In genomic region chr17:82889496-82890338, GRCh38 we compare ENCODE assay signal across 11 cellular contexts. TPM values are rescaled to one million over a fixed set of nuclear protein-coding genes. Genes with fewer than 3 reads are reported as not detected.
A peak's percentile ranks its signal among the peaks of the same experiment; 100 is the strongest.
DNase-seq lines count a peak whose midpoint lies in the region; ATAC-seq and TF ChIP-seq lines count a peak whose summit lies in the region.
"Had no signal": no experiment of that assay in that cellular context is flagged by ENCODE, and none has a peak within 500 bp of the region (broad histone marks: within the 10 kb centered on the region; RNA-seq: fewer than 3 reads in every experiment).

No MANE protein-coding gene starts in this region.

- WGBS in lung, 2 donors: 73 to 83% methylated on average over 28 of the region's 28 CpGs
- 62 to 63% methylated on average over 15 to 25 of the region's 28 CpGs for WGBS in upper lobe of left lung, 2 donors

- no peak for TF ChIP-seq CTCF in MCF 10A (IDR thresholded peaks at IDR 0.05; ENCODE audit: unreplicated experiment)
- no peak for TF ChIP-seq CTCF in lung (IDR thresholded peaks at IDR 0.05; ENCODE audit: control extremely low read depth, extremely low read depth)
- no peak for TF ChIP-seq CTCF in upper lobe of left lung (IDR thresholded peaks at IDR 0.05)

- H3K27me3 ChIP-seq in lung (ENCODE audit: control insufficient read depth, insufficient read depth): no peaks in the 10 kb centered on the region
- no peaks in the 10 kb centered on the region for H3K27me3 ChIP-seq in upper lobe of left lung

- H3K9me3 ChIP-seq in lung (ENCODE audit: control insufficient read depth in 2 of 2, insufficient read depth in 1 of 2, low read length in 1 of 2) (no peaks in the 10 kb centered on the region), upper lobe of left lung (no peaks in the 10 kb centered on the region)

- H3K27ac Mint-ChIP-seq in MCF 10A (ENCODE audit: low read depth, unreplicated experiment): no peak overlapping the region
- H3K27ac Mint-ChIP-seq in dendritic cell treated with granulocyte-macrophage colony-stimulating factor and Interleukin-4, amounts not matched to agents 40 ng/mL and 50 ng/mL, for 4 days: peak overlapping the region; percentile 0

- no TSS peak for BruUV-seq in MCF 10A (replicated peaks; lab: Mats Ljungman, UMichigan)

- peaks cover 4% of the 10 kb centered on the region for H3K4me1 Mint-ChIP-seq in MCF 10A (ENCODE audit: insufficient read depth, unreplicated experiment)
- peaks cover 45% of the 10 kb centered on the region for H3K4me1 Mint-ChIP-seq in dendritic cell treated with granulocyte-macrophage colony-stimulating factor and Interleukin-4, amounts not matched to agents 40 ng/mL and 50 ng/mL, for 4 days (ENCODE audit: low read depth)

- peaks cover 0 to 11% of the 10 kb centered on the region in 2 donors for H3K36me3 ChIP-seq in lung (ENCODE audit: control insufficient read depth in 2 of 2, insufficient read depth in 2 of 2, low read length in 2 of 2)
- H3K36me3 ChIP-seq in upper lobe of left lung: peaks cover 0 to 14% (median 4%) of the 10 kb centered on the region in 4 donors

- intact Hi-C loops in MCF 10A (cut with micrococcal nuclease): no loop called here
- intact Hi-C loops in dendritic cell treated with granulocyte-macrophage colony-stimulating factor and Interleukin-4, amounts not matched to agents 40 ng/mL and 50 ng/mL, for 4 days (cut with micrococcal nuclease): no loop called here

- ATAC-seq in lung (ENCODE audit: insufficient read depth, low FRiP score) (no peak), upper lobe of left lung (ENCODE audit: low FRiP score in 2 of 2) (peak; percentile 14 to 80), HG03571 (IDR thresholded peaks at IDR 0.05; ENCODE audit: unreplicated experiment) (no peak)

- TF ChIP-seq POLR2A in upper lobe of left lung (IDR thresholded peaks at IDR 0.05): no peak

- no peaks in the 10 kb centered on the region for H3K27me3 Mint-ChIP-seq in MCF 10A (ENCODE audit: insufficient read depth, unreplicated experiment)
- H3K27me3 Mint-ChIP-seq in dendritic cell treated with granulocyte-macrophage colony-stimulating factor and Interleukin-4, amounts not matched to agents 40 ng/mL and 50 ng/mL, for 4 days: no peaks in the 10 kb centered on the region

- CTCF ChIA-PET in MCF 10A (lab: Yijun Ruan, JAX): interaction anchor here (0.5 kb wide), 1 partner anchor 32 kb away, joined by 4 read pairs; no protein-coding TSS in a partner anchor

- H3K9me3 Mint-ChIP-seq in MCF 10A (ENCODE audit: unreplicated experiment): no peaks in the 10 kb centered on the region
- no peaks in the 10 kb centered on the region for H3K9me3 Mint-ChIP-seq in dendritic cell treated with granulocyte-macrophage colony-stimulating factor and Interleukin-4, amounts not matched to agents 40 ng/mL and 50 ng/mL, for 4 days

- POLR2A ChIA-PET in MCF 10A (lab: Yijun Ruan, JAX): interaction anchor here (1.4 kb wide), 1 partner anchor 14 kb away, joined by 3 read pairs; no protein-coding TSS in a partner anchor

- H3K27ac ChIP-seq in lung (ENCODE audit: low read depth in 1 of 2, low read length in 1 of 2) (peak overlapping the region in 1 of 2 donors; percentile 94), upper lobe of left lung (peak overlapping the region; percentile 78 to 92 (median 81))

- in situ Hi-C loops in T47D (cut with HindIII; ENCODE audit: low pct_unique_long_range_greater_than_20kb, low sequenced_read_pairs): no loop called here

- DNase-seq in T47D (ENCODE audit: low read depth in 1 of 2, low spot score in 1 of 2) (peak; percentile 93 to 99), MCF 10A (ENCODE audit: unreplicated experiment) (no peak), lung (ENCODE audit: low spot score) (peak; percentile 84), upper lobe of left lung (peak in 1 of 2 donors; percentile 78), inferior parietal cortex (ENCODE audit: extremely low spot score) (no peak), A172 (ENCODE audit: low spot score) (no peak)
- DNase-seq: activated CD8-positive, alpha-beta memory T cell treated with anti-CD3 and anti-CD28 coated beads, Interleukin-2, amount 50 U/mL, for 48 hours had no signal

- no peak overlapping the region for H3K4me3 Mint-ChIP-seq in MCF 10A (ENCODE audit: unreplicated experiment)
- no peak overlapping the region for H3K4me3 Mint-ChIP-seq in dendritic cell treated with granulocyte-macrophage colony-stimulating factor and Interleukin-4, amounts not matched to agents 40 ng/mL and 50 ng/mL, for 4 days

- TF ChIP-seq EP300 in upper lobe of left lung (IDR thresholded peaks at IDR 0.05): peak in 1 of 4 donors; percentile 53

- H3K4me3 ChIP-seq in lung: no peak overlapping the region
- peak overlapping the region in 1 of 4 donors; percentile 6 for H3K4me3 ChIP-seq in upper lobe of left lung

- peaks cover 16% of the 10 kb centered on the region for H3K36me3 Mint-ChIP-seq in MCF 10A (ENCODE audit: insufficient read depth, unreplicated experiment)
- peaks cover 37% of the 10 kb centered on the region for H3K36me3 Mint-ChIP-seq in dendritic cell treated with granulocyte-macrophage colony-stimulating factor and Interleukin-4, amounts not matched to agents 40 ng/mL and 50 ng/mL, for 4 days (ENCODE audit: low read depth)

- peaks cover 6 to 21% of the 10 kb centered on the region in 2 donors for H3K4me1 ChIP-seq in lung (ENCODE audit: control insufficient read depth in 2 of 2, insufficient read depth in 2 of 2, low read length in 2 of 2)
- peaks cover 30 to 64% (median 56%) of the 10 kb centered on the region in 4 donors for H3K4me1 ChIP-seq in upper lobe of left lung

RNA-seq across cellular contexts. Expression of gene ZNF750, which starts 49.9 kb away (rescaled TPM):
- total RNA-seq in MCF 10A (2022) (0.14 TPM in 1 of 2 replicates, not detected in the other), lung (1 to 10 TPM; 1.5 to 4.4 TPM), upper lobe of left lung (10 to 100 TPM in 2 of 6 donors, 1 to 10 TPM in 4; 2.9 to 14.4 (median 6.9) TPM)
- 1 to 10 TPM; 1.3 to 2.2 TPM for polyA plus RNA-seq in lung
- not detected in 2 replicates for total RNA-seq in A172 (2014; rRNA removed; shearing (Covaris generic))
- total RNA-seq: NCI-H460; T-helper 2 cell treated with Interferon-gamma antibody and Interleukin-4, amounts not matched to agents 100 ng/mL and 5 ng/mL, for 36 hours had no signal

Comparison
In these comparisons a context has a peak if more than half of its experiments do, and no peak if none do; other contexts are left out.
1. DNase-seq: peak in T47D (2 of 2) and lung (single experiment); none in MCF 10A (single experiment), inferior parietal cortex (single experiment) and A172 (single experiment).
2. ATAC-seq: peak in upper lobe of left lung (2 of 2); none in lung (single experiment) and HG03571 (single experiment).